ENCODE assay signal across 8 cellular contexts in the genomic region with DNA sequence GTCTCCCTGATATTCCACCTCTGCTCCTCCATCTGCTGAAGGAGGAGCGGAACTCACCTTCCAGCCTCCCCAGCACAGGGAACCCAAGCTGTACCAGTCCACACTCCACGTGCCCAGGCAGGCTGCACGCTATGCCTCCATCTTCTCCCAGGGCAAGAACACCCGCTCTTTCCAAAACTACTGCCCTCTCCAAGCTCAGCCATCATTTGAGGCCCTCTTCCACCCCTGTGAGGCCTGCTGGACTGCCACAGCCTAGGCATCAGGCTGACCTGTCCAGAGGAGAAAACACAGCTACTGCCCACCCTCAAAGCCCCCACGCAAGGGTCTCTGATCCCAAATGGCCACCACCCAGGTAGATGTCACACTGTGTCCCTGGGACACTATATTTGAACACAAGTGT. TPM values are rescaled to one million over a fixed set of nuclear protein-coding genes. Genes with fewer than 3 reads are reported as not detected.
DNase-seq lines count a peak whose midpoint lies in the region; ATAC-seq and TF ChIP-seq lines count a peak whose summit lies in the region.

No MANE protein-coding gene starts in this region.

- CTCF ChIA-PET in CD4-positive, alpha-beta T cell (lab: Charles Lee): interaction anchor here (1.3 kb wide), 1 partner anchor 26 kb away, joined by 4 read pairs; no protein-coding TSS in a partner anchor

- H3F3A ChIP-seq in MM.1S (ENCODE audit: insufficient read depth, low read length) (no peaks in the 10 kb centered on the region), neural progenitor cell (ENCODE audit: low read depth) (peaks cover 14% of the 10 kb centered on the region)

- peak overlapping the region; percentile 91 for H3K4me3 Mint-ChIP-seq in CD4-positive, alpha-beta T cell
- H3K4me3 Mint-ChIP-seq in effector memory CD8-positive, alpha-beta T cell: peak overlapping the region; percentile 91 to 94
- peak overlapping the region; percentile 85 for H3K4me3 Mint-ChIP-seq in neural progenitor cell

- no peak overlapping the region for H2AFZ ChIP-seq in MM.1S (ENCODE audit: low read length)
- no peak overlapping the region for H2AFZ ChIP-seq in neural progenitor cell (replicated peaks)

- peak overlapping the region; percentile 86; the same call in 1 of the 2 replicates for H3K4me2 ChIP-seq in MM.1S (ENCODE audit: low read depth, low read length)
- H3K4me2 ChIP-seq in neural progenitor cell: peak overlapping the region; percentile 93

- H3K4me1 ChIP-seq in MM.1S (ENCODE audit: low read length): peaks cover 7% of the 10 kb centered on the region; the same call in 1 of the 2 replicates
- peaks cover 19% of the 10 kb centered on the region for H3K4me1 ChIP-seq in neural progenitor cell
- peaks cover 21% of the 10 kb centered on the region for H3K4me1 ChIP-seq in mucosa of descending colon (ENCODE audit: low read depth)

- H4K20me1 ChIP-seq in MM.1S (ENCODE audit: insufficient read depth, low read length) (no peaks in the 10 kb centered on the region), neural progenitor cell (ENCODE audit: low read depth) (peaks cover 16% of the 10 kb centered on the region)

- no peaks in the 10 kb centered on the region for H3K9me3 ChIP-seq in CD4-positive, alpha-beta T cell (ENCODE audit: control insufficient read depth, low read length)
- H3K9me3 ChIP-seq in MM.1S (replicated peaks; ENCODE audit: insufficient read depth, low read length): no peaks in the 10 kb centered on the region
- H3K9me3 ChIP-seq in neural progenitor cell (ENCODE audit: low read depth): no peaks in the 10 kb centered on the region
- H3K9me3 ChIP-seq in mucosa of descending colon: no peaks in the 10 kb centered on the region

- H3K9ac ChIP-seq in MM.1S (ENCODE audit: low read length): no peak overlapping the region
- H3K9ac ChIP-seq in neural progenitor cell: no peak overlapping the region

- intact Hi-C loops in CD4-positive, alpha-beta T cell (cut with DNase I, micrococcal nuclease): no loop called here
- intact Hi-C loops in left colon (cut with DNase I, micrococcal nuclease) (no loop called here), mucosa of descending colon (cut with DNase I, micrococcal nuclease) (no loop called here)

- H3K79me2 ChIP-seq in MM.1S (ENCODE audit: low read length) (no peaks in the 10 kb centered on the region), neural progenitor cell (ENCODE audit: low read depth) (no peaks in the 10 kb centered on the region)

- H3K9me2 ChIP-seq in MM.1S (replicated peaks; ENCODE audit: insufficient read depth, low read length): no peaks in the 10 kb centered on the region

- H3K27ac ChIP-seq in CD4-positive, alpha-beta T cell (ENCODE audit: low read depth, low read length): no peak overlapping the region
- H3K27ac ChIP-seq in MM.1S (ENCODE audit: low read length) (no peak overlapping the region), neural progenitor cell (no peak overlapping the region)

- no peaks in the 10 kb centered on the region for H3K27me3 Mint-ChIP-seq in CD4-positive, alpha-beta T cell
- no peaks in the 10 kb centered on the region for H3K27me3 Mint-ChIP-seq in effector memory CD8-positive, alpha-beta T cell
- H3K27me3 Mint-ChIP-seq in neural progenitor cell (ENCODE audit: insufficient read depth, low read depth): peaks cover 6% of the 10 kb centered on the region

- no peaks in the 10 kb centered on the region for H3K9me3 Mint-ChIP-seq in CD4-positive, alpha-beta T cell
- no peaks in the 10 kb centered on the region for H3K9me3 Mint-ChIP-seq in effector memory CD8-positive, alpha-beta T cell
- no peaks in the 10 kb centered on the region for H3K9me3 Mint-ChIP-seq in neural progenitor cell

- peaks cover 55% of the 10 kb centered on the region for H3K36me3 Mint-ChIP-seq in CD4-positive, alpha-beta T cell (ENCODE audit: low read depth)
- peaks cover 21% of the 10 kb centered on the region for H3K36me3 Mint-ChIP-seq in effector memory CD8-positive, alpha-beta T cell (ENCODE audit: insufficient read depth)
- H3K36me3 Mint-ChIP-seq in neural progenitor cell: peaks cover 17% of the 10 kb centered on the region

- H3K27me3 ChIP-seq in CD4-positive, alpha-beta T cell (ENCODE audit: control insufficient read depth, insufficient read depth, low read length): no peaks in the 10 kb centered on the region
- no peaks in the 10 kb centered on the region for H3K27me3 ChIP-seq in MM.1S (replicated peaks; ENCODE audit: insufficient read depth, low read length)
- peaks cover 23% of the 10 kb centered on the region for H3K27me3 ChIP-seq in neural progenitor cell

- peak overlapping the region; percentile 66 for H3K27ac Mint-ChIP-seq in CD4-positive, alpha-beta T cell
- H3K27ac Mint-ChIP-seq in effector memory CD8-positive, alpha-beta T cell: peak overlapping the region; percentile 89 to 91
- H3K27ac Mint-ChIP-seq in neural progenitor cell: no peak overlapping the region

- no peak for DNase-seq in CD4-positive, alpha-beta T cell
- DNase-seq in MM.1S (no peak), neural progenitor cell (ENCODE audit: low spot score) (no peak), left colon (no peak), SHP77 treated with DMSO at 0.1 percent for 48 hours (lab: John Stamatoyannopoulos, UW) (no peak), mucosa of descending colon (no peak)
- no peak for DNase-seq in effector memory CD8-positive, alpha-beta T cell

- no peak overlapping the region; the same call in 1 of the 2 replicates for H3K4me3 ChIP-seq in MM.1S (ENCODE audit: low read length)
- H3K4me3 ChIP-seq in neural progenitor cell: peak overlapping the region; percentile 82
- no peak overlapping the region for H3K4me3 ChIP-seq in mucosa of descending colon

- ATAC-seq in CD4-positive, alpha-beta T cell (ENCODE audit: poor library complexity): no peak
- no peak for ATAC-seq in effector memory CD8-positive, alpha-beta T cell (replicated peaks)
- ATAC-seq in left colon (no peak), GM21526 (IDR thresholded peaks at IDR 0.05; ENCODE audit: low FRiP score, unreplicated experiment) (no peak), mucosa of descending colon (no peak)

- H3K36me3 ChIP-seq in MM.1S (replicated peaks; ENCODE audit: insufficient read depth, low read length) (no peaks in the 10 kb centered on the region; the same call in 1 of the 2 replicates), neural progenitor cell (no peaks in the 10 kb centered on the region), mucosa of descending colon (ENCODE audit: low read depth) (no peaks in the 10 kb centered on the region)

- TF ChIP-seq CTCF in CD4-positive, alpha-beta T cell (IDR thresholded peaks at IDR 0.05): no peak
- TF ChIP-seq CTCF in MM.1S (IDR thresholded peaks at IDR 0.05; ENCODE audit: low read length) (no peak), neural progenitor cell (IDR thresholded peaks at IDR 0.05) (no peak), mucosa of descending colon (IDR thresholded peaks at IDR 0.05) (no peak)

- POLR2A ChIA-PET in CD4-positive, alpha-beta T cell (lab: Charles Lee): no interaction called here

- peaks cover 38% of the 10 kb centered on the region for H3K4me1 Mint-ChIP-seq in CD4-positive, alpha-beta T cell (ENCODE audit: low read depth)
- H3K4me1 Mint-ChIP-seq in effector memory CD8-positive, alpha-beta T cell (ENCODE audit: low read depth in 2 of 2): peaks cover 16 to 19% of the 10 kb centered on the region in 2 donors
- peaks cover 27% of the 10 kb centered on the region for H3K4me1 Mint-ChIP-seq in neural progenitor cell

RNA-seq across cellular contexts. Expression of a gene that starts 1.8 kb away (rescaled TPM):
- 10 to 100 TPM; 19.7 to 20.0 TPM for total RNA-seq in CD4-positive, alpha-beta T cell
- total RNA-seq in neural progenitor cell (ENCODE audit: low replicate concordance) (13.9 and 14.6 TPM in 2 replicates), left colon (1 to 10 TPM; 1.9 to 5.9 TPM), mucosa of descending colon (10 to 100 TPM in 1 of 3 donors, 1 to 10 TPM in 2; 2.6 to 10.2 (median 9.0) TPM)
